Comparison of ENCODE assay signal across 11 cellular contexts in the genomic region with DNA sequence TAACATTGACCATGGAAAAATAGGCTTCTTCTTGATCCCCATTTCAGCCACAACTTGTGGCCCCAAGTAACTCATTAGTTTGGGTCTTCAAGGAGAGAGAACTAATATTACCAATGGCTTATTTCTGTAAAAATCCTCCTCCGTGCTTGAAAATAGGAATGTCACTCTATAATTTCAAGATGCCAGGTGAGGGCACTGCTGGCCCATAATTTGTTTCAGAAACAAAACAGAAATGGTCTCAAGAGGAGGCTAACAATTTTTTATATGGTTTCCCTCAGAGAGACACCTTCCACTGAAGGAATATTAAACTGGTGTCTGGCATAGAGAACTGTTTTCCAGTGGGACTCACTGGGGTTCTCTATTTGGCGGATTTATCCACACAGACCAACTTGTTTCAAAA.
A peak's percentile ranks its signal among the peaks of the same experiment; 100 is the strongest.
DNase-seq lines count a peak whose midpoint lies in the region; ATAC-seq and TF ChIP-seq lines count a peak whose summit lies in the region.
"Had no signal": no experiment of that assay in that cellular context is flagged by ENCODE, and none has a peak within 500 bp of the region (broad histone marks: within the 10 kb centered on the region; RNA-seq: fewer than 3 reads in every experiment).

No MANE protein-coding gene starts in this region.

- no peak overlapping the region for H2AFZ ChIP-seq in PC-3 (ENCODE audit: low read length)

- no peaks in the 10 kb centered on the region for H3K9me3 Mint-ChIP-seq in type B pancreatic cell

- H3K36me3 Mint-ChIP-seq in type B pancreatic cell, result no peaks in the 10 kb centered on the region
- H3K36me3 Mint-ChIP-seq: CD14-positive monocyte had no signal

- intact Hi-C loops in right cardiac atrium (cut with DNase I) (loop anchor here in 2 of 4 donors (5.0 to 10.0 kb wide), 2 partner anchors 412 to 700 kb away; no protein-coding TSS in a partner anchor), PC-3 (cut with micrococcal nuclease) (loop anchor here (1.0 to 5.0 kb wide), 4 partner anchors 250 to 697 kb away; a partner anchor contains a TSS)

- no peak for ATAC-seq in right cardiac atrium
- ATAC-seq in PC-3, result no peak
- ATAC-seq: gastroesophageal sphincter had no signal

- no peak overlapping the region for H3K4me3 Mint-ChIP-seq in type B pancreatic cell
- H3K4me3 Mint-ChIP-seq: CD14-positive monocyte had no signal

- in situ Hi-C loops in HAP-1 (cut with MboI; ENCODE audit: low sequenced_read_pairs), result no loop called here

- peaks cover 14% of the 10 kb centered on the region for H3K27me3 Mint-ChIP-seq in type B pancreatic cell

- H3K79me2 ChIP-seq in PC-3 (ENCODE audit: low read length), result no peaks in the 10 kb centered on the region

- H3K9me2 ChIP-seq in PC-3 (replicated peaks; ENCODE audit: low read length), result no peaks in the 10 kb centered on the region

- no TSS peak for BruUV-seq in PC-3 (replicated peaks; lab: Mats Ljungman, UMichigan)

- no peak overlapping the region for H3K9ac ChIP-seq in PC-3 (ENCODE audit: low read length)

- H3K27ac ChIP-seq in cardiac muscle cell (no peak overlapping the region), right cardiac atrium (ENCODE audit: low read length) (no peak overlapping the region), PC-3 (ENCODE audit: low read length) (no peak overlapping the region)
- H3K27ac ChIP-seq: gastroesophageal sphincter had no signal

- H3K4me3 ChIP-seq in cardiac muscle cell, result no peak overlapping the region
- H3K4me3 ChIP-seq in right cardiac atrium (ENCODE audit: low read length), result no peak overlapping the region
- no peak overlapping the region for H3K4me3 ChIP-seq in PC-3 (ENCODE audit: low read length)
- no peak overlapping the region for H3K4me3 ChIP-seq in HAP-1
- H3K4me3 ChIP-seq: gastroesophageal sphincter had no signal

- 37% methylated on average over 2 of the region's 2 CpGs for WGBS in right cardiac atrium

- DNase-seq in cardiac muscle cell (ENCODE audit: low read depth in 1 of 2, low spot score in 1 of 2), result peak; percentile 5 to 54
- DNase-seq in right cardiac atrium, result no peak
- peak; percentile 56 for DNase-seq in PC-3
- peak; percentile 9 for DNase-seq in globus pallidus (ENCODE audit: low spot score)
- no peak for DNase-seq in type B pancreatic cell (ENCODE audit: extremely low spot score, unreplicated experiment)
- no peak for DNase-seq in SIG-M5 treated with dmso at 0.1 percent for 504 hours (lab: John Stamatoyannopoulos, UW; ENCODE audit: unreplicated experiment)
- DNase-seq in HAP-1 (ENCODE audit: low spot score in 2 of 2), result no peak
- DNase-seq in MV-4-11 (lab: John Stamatoyannopoulos, UW), result no peak
- DNase-seq: KG1 had no signal

- no peak overlapping the region for H3K27ac Mint-ChIP-seq in type B pancreatic cell
- H3K27ac Mint-ChIP-seq: CD14-positive monocyte had no signal

- H3K27me3 ChIP-seq in cardiac muscle cell (no peaks in the 10 kb centered on the region), right cardiac atrium (ENCODE audit: control insufficient read depth, insufficient read depth) (no peaks in the 10 kb centered on the region), PC-3 (ENCODE audit: low read length) (no peaks in the 10 kb centered on the region), HAP-1 (ENCODE audit: low read depth) (peaks cover 4% of the 10 kb centered on the region; the same call in 1 of the 2 replicates)

- no peak overlapping the region for H3K4me2 ChIP-seq in PC-3 (ENCODE audit: low read length)

- POLR2A ChIA-PET in PC-3 (lab: Charles Lee; ENCODE audit: unreplicated experiment), result no interaction called here

- CTCF ChIA-PET in PC-3 (lab: Charles Lee), result interaction anchor here (1.1 kb wide), 1 partner anchor 518 kb away, joined by 10 read pairs; no protein-coding TSS in a partner anchor

- peak; percentile 31 for TF ChIP-seq CTCF in cardiac muscle cell (IDR thresholded peaks at IDR 0.05; ENCODE audit: low read depth, low read length)
- TF ChIP-seq CTCF in PC-3 (conservative IDR thresholded peaks at IDR 0.05; ENCODE audit: low read depth, low read length), result peak; percentile 66
- TF ChIP-seq CTCF in type B pancreatic cell (conservative IDR thresholded peaks at IDR 0.05), result peak; percentile 61

- no peaks in the 10 kb centered on the region for H3K4me1 ChIP-seq in cardiac muscle cell (ENCODE audit: low read depth)
- H3K4me1 ChIP-seq in right cardiac atrium (ENCODE audit: control insufficient read depth, insufficient read depth, low read length), result no peaks in the 10 kb centered on the region
- peaks cover 8% of the 10 kb centered on the region; the same call in 1 of the 2 replicates for H3K4me1 ChIP-seq in PC-3 (ENCODE audit: insufficient read depth, low read length)
- H3K4me1 ChIP-seq in HAP-1, result no peaks in the 10 kb centered on the region
- H3K4me1 ChIP-seq: gastroesophageal sphincter had no signal

- no peaks in the 10 kb centered on the region for H3K36me3 ChIP-seq in cardiac muscle cell
- H3K36me3 ChIP-seq in PC-3 (ENCODE audit: low read depth, low read length), result no peaks in the 10 kb centered on the region
- H3K36me3 ChIP-seq in HAP-1 (replicated peaks), result no peaks in the 10 kb centered on the region
- H3K36me3 ChIP-seq: gastroesophageal sphincter had no signal

- H3K9me3 ChIP-seq in cardiac muscle cell (ENCODE audit: low read depth) (no peaks in the 10 kb centered on the region), right cardiac atrium (ENCODE audit: control insufficient read depth, low read length) (no peaks in the 10 kb centered on the region), PC-3 (ENCODE audit: low read length) (no peaks in the 10 kb centered on the region), HAP-1 (no peaks in the 10 kb centered on the region)

- no peaks in the 10 kb centered on the region for H4K20me1 ChIP-seq in PC-3 (ENCODE audit: low read length)

- H3K4me1 Mint-ChIP-seq in type B pancreatic cell (ENCODE audit: unreplicated experiment), result no peaks in the 10 kb centered on the region
- H3K4me1 Mint-ChIP-seq: CD14-positive monocyte had no signal

- H3F3A ChIP-seq in PC-3 (ENCODE audit: low read length, unreplicated experiment), result no peaks in the 10 kb centered on the region

Comparison
In these comparisons a context has a peak if more than half of its experiments do, and no peak if none do; other contexts are left out.
1. DNase-seq: peak in cardiac muscle cell (2 of 2), PC-3 (single experiment) and globus pallidus (single experiment); none in right cardiac atrium (0 of 3), type B pancreatic cell (single experiment), SIG-M5 treated with dmso at 0.1 percent for 504 hours (single experiment), HAP-1 (0 of 2) and MV-4-11 (single experiment).
2. Peak in every context shown above with its lines, with median percentiles within 50 percentile points of each other: CTCF ChIP-seq.